2 cellular contexts compared by ENCODE assay signal in genomic region chr12:80708535-80709328, GRCh38.
TF ChIP-seq lines count a peak whose summit lies in the region.

No MANE protein-coding gene starts in this region.

TF ChIP-seq in H1, 55 proteins besides CTCF, POLR2A, EP300 and RAD21 (continues in another document):
- TF ChIP-seq ZNF274 (IDR thresholded peaks at IDR 0.05; ENCODE audit: borderline replicate concordance, extremely low read depth, low read length) (no peak), SIX5 (IDR thresholded peaks at IDR 0.05; ENCODE audit: low read depth, low read length) (no peak), RBBP5 (IDR thresholded peaks at IDR 0.05; ENCODE audit: borderline replicate concordance, low read depth, low read length) (no peak), SUZ12 (IDR thresholded peaks at IDR 0.05; ENCODE audit: low read length) (peak; percentile 55; the same call in 1 of the 2 replicates), RXRA (IDR thresholded peaks at IDR 0.05; ENCODE audit: insufficient read depth, low read depth, low read length) (no peak), KDM4A (IDR thresholded peaks at IDR 0.05; ENCODE audit: low read depth, low read length, severe bottlenecking) (peak; percentile 44), POLR2AphosphoS5 (IDR thresholded peaks at IDR 0.05; ENCODE audit: low read depth, low read length) (no peak), CBX5 (IDR thresholded peaks at IDR 0.05; ENCODE audit: low read depth, low read length) (no peak), PHF8 (conservative IDR thresholded peaks at IDR 0.05; ENCODE audit: low read depth, low read length) (no peak), KDM1A (IDR thresholded peaks at IDR 0.05; ENCODE audit: borderline replicate concordance, low read length) (no peak), KDM5A (IDR thresholded peaks at IDR 0.05; ENCODE audit: low read length) (no peak), EGR1 (IDR thresholded peaks at IDR 0.05; ENCODE audit: borderline replicate concordance, low read depth, low read length) (no peak), EZH2 (IDR thresholded peaks at IDR 0.05; ENCODE audit: low read depth, low read length, severe bottlenecking) (peak; percentile 47), ATF2 (IDR thresholded peaks at IDR 0.05; ENCODE audit: low read length) (0 out of 2 replicates have a peak, but pooled peaks have one; percentile 8), ASH2L (IDR thresholded peaks at IDR 0.05; ENCODE audit: low read length) (peak; percentile 61), SIRT6 (IDR thresholded peaks at IDR 0.05; ENCODE audit: low read length) (no peak), JUND (IDR thresholded peaks at IDR 0.05; ENCODE audit: low read length) (no peak), NRF1 (IDR thresholded peaks at IDR 0.05; ENCODE audit: low read depth, low read length) (no peak), FOSL1 (IDR thresholded peaks at IDR 0.05; ENCODE audit: insufficient read depth, low read depth, low read length) (no peak), E2F6 (IDR thresholded peaks at IDR 0.05) (peak; percentile 77; the same call in 1 of the 2 replicates), BACH1 (IDR thresholded peaks at IDR 0.05; ENCODE audit: low read length) (0 out of 2 replicates have a peak, but pooled peaks have one; percentile 8), CREB1 (IDR thresholded peaks at IDR 0.05) (no peak), YY1 (IDR thresholded peaks at IDR 0.05; ENCODE audit: low read depth, low read length) (no peak), ATF3 (IDR thresholded peaks at IDR 0.05; ENCODE audit: insufficient read depth, low read depth, low read length) (no peak), TCF12 (IDR thresholded peaks at IDR 0.05; ENCODE audit: low read depth, low read length) (no peak), CTBP2 (IDR thresholded peaks at IDR 0.05; ENCODE audit: borderline replicate concordance, insufficient read depth, insufficient read length, low read length) (no peak), CEBPB (IDR thresholded peaks at IDR 0.05; ENCODE audit: low read depth, low read length) (peak; percentile 96), CHD2 (IDR thresholded peaks at IDR 0.05; ENCODE audit: low read length) (no peak; the same call in 1 of the 2 replicates), BCL11A (IDR thresholded peaks at IDR 0.05; ENCODE audit: low read depth in 2 of 2, low read length in 2 of 2) (no peak), RNF2 (IDR thresholded peaks at IDR 0.05; ENCODE audit: borderline replicate concordance, low read depth, low read length, missing control alignments, poor library complexity, severe bottlenecking) (peak; percentile 63), HDAC6 (IDR thresholded peaks at IDR 0.05; ENCODE audit: low read depth, low read length) (no peak)

TF ChIP-seq in HepG2, 621 proteins besides CTCF, POLR2A, EP300 and RAD21:
- TF ChIP-seq CEBPB (IDR thresholded peaks at IDR 0.05; ENCODE audit: borderline replicate concordance, low read depth, low read length) (peak; percentile 73), SETDB1 (CRISPR knock-in tag; IDR thresholded peaks at IDR 0.05; ENCODE audit: borderline replicate concordance) (no peak)
